ENCODE assay signal across 10 cellular contexts in the genomic region with DNA sequence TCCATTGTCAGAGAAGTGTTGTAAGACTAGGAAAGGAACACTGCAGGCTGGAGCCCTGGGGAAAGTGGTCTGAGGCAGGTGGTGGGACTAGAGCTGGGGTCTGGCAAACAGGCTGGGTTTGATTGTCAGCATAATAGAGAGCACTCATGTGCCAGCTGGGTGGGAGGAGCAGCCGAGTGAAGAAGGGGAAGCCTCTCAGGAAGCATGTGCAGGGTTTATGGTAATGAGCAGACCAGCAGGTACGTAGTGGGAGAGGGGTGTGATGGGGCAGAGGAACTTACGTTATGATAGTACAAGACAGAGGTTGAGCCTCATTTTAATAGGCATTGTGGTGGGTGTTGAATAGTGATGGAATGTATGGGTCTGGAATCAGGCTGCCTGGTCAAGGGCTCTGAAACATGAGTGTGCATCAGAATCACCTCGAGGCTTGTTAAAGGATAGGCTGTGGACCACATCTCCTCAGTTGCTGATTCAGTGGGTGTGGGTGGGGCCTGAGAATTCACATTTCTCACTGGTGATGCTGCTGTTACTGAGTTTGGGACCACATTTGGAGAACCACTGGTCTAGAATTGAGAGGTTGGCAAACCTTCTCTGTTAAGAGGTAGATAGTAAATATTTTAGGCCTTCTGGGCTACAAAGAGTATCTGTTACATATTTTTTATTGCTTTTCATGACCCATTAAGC. TPM values are rescaled to one million over a fixed set of nuclear protein-coding genes. Genes with fewer than 3 reads are reported as not detected.
DNase-seq lines count a peak whose midpoint lies in the region; ATAC-seq and TF ChIP-seq lines count a peak whose summit lies in the region.
"Had no signal": no experiment of that assay in that cellular context is flagged by ENCODE, and none has a peak within 500 bp of the region (broad histone marks: within the 10 kb centered on the region; RNA-seq: fewer than 3 reads in every experiment).

No MANE protein-coding gene starts in this region.

- H3K9me3 ChIP-seq in tibial artery: no peaks in the 10 kb centered on the region
- H3K9me3 ChIP-seq: ascending aorta, gastroesophageal sphincter had no signal

- TF ChIP-seq CTCF in tibial artery (IDR thresholded peaks at IDR 0.05): no peak

- in situ Hi-C loops in G401 (cut with HindIII; ENCODE audit: low sequenced_read_pairs): no loop called here

- no peaks in the 10 kb centered on the region for H3K4me1 ChIP-seq in tibial artery
- H3K4me1 ChIP-seq: ascending aorta had no signal

- intact Hi-C loops in tibial artery (cut with DNase I; ENCODE audit: low total_unique reads): no loop called here

- peaks cover 20% of the 10 kb centered on the region for H3K36me3 Mint-ChIP-seq in activated CD8-positive, alpha-beta memory T cell treated with anti-CD3 and anti-CD28 coated beads, Interleukin-2, amount 10 ng/mL, durations not matched to agents 7 days and 5 days
- H3K36me3 Mint-ChIP-seq in activated naive CD8-positive, alpha-beta T cell treated with anti-CD3 and anti-CD28 coated beads for 36 hours: peaks cover 27% of the 10 kb centered on the region

- H3K27me3 ChIP-seq in tibial artery: no peaks in the 10 kb centered on the region
- H3K27me3 ChIP-seq: ascending aorta, gastroesophageal sphincter had no signal

- H3K4me1 Mint-ChIP-seq in activated CD8-positive, alpha-beta memory T cell treated with anti-CD3 and anti-CD28 coated beads, Interleukin-2, amount 10 ng/mL, durations not matched to agents 7 days and 5 days: peaks cover 81% of the 10 kb centered on the region
- H3K4me1 Mint-ChIP-seq in activated naive CD8-positive, alpha-beta T cell treated with anti-CD3 and anti-CD28 coated beads for 36 hours: peaks cover 90% of the 10 kb centered on the region

- peaks cover 62% of the 10 kb centered on the region for H3K27me3 Mint-ChIP-seq in activated CD8-positive, alpha-beta memory T cell treated with anti-CD3 and anti-CD28 coated beads, Interleukin-2, amount 10 ng/mL, durations not matched to agents 7 days and 5 days
- H3K27me3 Mint-ChIP-seq in activated naive CD8-positive, alpha-beta T cell treated with anti-CD3 and anti-CD28 coated beads for 36 hours: no peaks in the 10 kb centered on the region

- H3K4me3 Mint-ChIP-seq in activated CD8-positive, alpha-beta memory T cell treated with anti-CD3 and anti-CD28 coated beads, Interleukin-2, amount 10 ng/mL, durations not matched to agents 7 days and 5 days: no peak overlapping the region
- H3K4me3 Mint-ChIP-seq in activated naive CD8-positive, alpha-beta T cell treated with anti-CD3 and anti-CD28 coated beads for 36 hours: no peak overlapping the region

- no peak overlapping the region for H3K27ac ChIP-seq in tibial artery
- H3K27ac ChIP-seq: ascending aorta, gastroesophageal sphincter had no signal

- DNase-seq in activated CD8-positive, alpha-beta memory T cell treated with anti-CD3 and anti-CD28 coated beads, Interleukin-2, amount 10 ng/mL, durations not matched to agents 7 days and 5 days: no peak
- DNase-seq in activated CD8-positive, alpha-beta memory T cell treated with anti-CD3 and anti-CD28 coated beads, Interleukin-2, amount 50 U/mL, for 4 hours: no peak
- DNase-seq in NCI-H2171 treated with DMSO at 0.1 percent for 48 hours (lab: John Stamatoyannopoulos, UW): peak; percentile 93
- DNase-seq in activated naive CD8-positive, alpha-beta T cell treated with anti-CD3 and anti-CD28 coated beads for 36 hours: no peak
- DNase-seq in stimulated activated CD8-positive, alpha-beta memory T cell treated with anti-CD3 and anti-CD28 coated beads, Interleukin-2, amount 100 ng/mL, for 48 hours (ENCODE audit: low read depth in 2 of 2): peak; percentile 23 to 65
- no peak for DNase-seq in tibial artery
- no peak for DNase-seq in hypothalamus (lab: John Stamatoyannopoulos, UW)
- no peak for DNase-seq in G401 (ENCODE audit: low spot score)

- CTCF ChIA-PET in activated CD8-positive, alpha-beta memory T cell treated with anti-CD3 and anti-CD28 coated beads, Interleukin-2, amount 10 ng/mL, durations not matched to agents 7 days and 5 days (lab: Charles Lee): interaction anchor here (0.7 to 1.6 kb wide), 5 partner anchors 9 to 160 kb away, joined by 3 to 5 read pairs (median 3); no protein-coding TSS in a partner anchor

- no peak overlapping the region for H3K4me3 ChIP-seq in tibial artery
- H3K4me3 ChIP-seq: ascending aorta, gastroesophageal sphincter had no signal

- no peaks in the 10 kb centered on the region for H3K9me3 Mint-ChIP-seq in activated CD8-positive, alpha-beta memory T cell treated with anti-CD3 and anti-CD28 coated beads, Interleukin-2, amount 10 ng/mL, durations not matched to agents 7 days and 5 days (ENCODE audit: low read depth)
- no peaks in the 10 kb centered on the region for H3K9me3 Mint-ChIP-seq in activated naive CD8-positive, alpha-beta T cell treated with anti-CD3 and anti-CD28 coated beads for 36 hours

- H3K27ac Mint-ChIP-seq in activated CD8-positive, alpha-beta memory T cell treated with anti-CD3 and anti-CD28 coated beads, Interleukin-2, amount 10 ng/mL, durations not matched to agents 7 days and 5 days: no peak overlapping the region
- peak overlapping the region; percentile 55 for H3K27ac Mint-ChIP-seq in activated naive CD8-positive, alpha-beta T cell treated with anti-CD3 and anti-CD28 coated beads for 36 hours

- peak; percentile 34 for ATAC-seq in activated CD8-positive, alpha-beta memory T cell treated with anti-CD3 and anti-CD28 coated beads, Interleukin-2, amount 10 ng/mL, durations not matched to agents 7 days and 5 days
- ATAC-seq: gastroesophageal sphincter had no signal

- H3K36me3 ChIP-seq in tibial artery: no peaks in the 10 kb centered on the region

RNA-seq across cellular contexts. Expression of a gene that starts 1.6 kb away (rescaled TPM):
- 10 to 100 TPM; 40.3 to 43.6 TPM for total RNA-seq in activated CD8-positive, alpha-beta memory T cell treated with anti-CD3 and anti-CD28 coated beads, Interleukin-2, amount 10 ng/mL, durations not matched to agents 7 days and 5 days
- total RNA-seq in activated naive CD8-positive, alpha-beta T cell treated with anti-CD3 and anti-CD28 coated beads for 36 hours: 10 to 100 TPM; 34.0 to 34.5 TPM
- 0.07 and 0.31 TPM in 2 replicates for total RNA-seq in G401 (2014; rRNA removed; shearing (Covaris generic))

Comparison
In these comparisons a context has a peak if more than half of its experiments do, and no peak if none do; other contexts are left out.
1. DNase-seq: peak in NCI-H2171 treated with DMSO at 0.1 percent for 48 hours (single experiment) and stimulated activated CD8-positive, alpha-beta memory T cell treated with anti-CD3 and anti-CD28 coated beads, Interleukin-2, amount 100 ng/mL, for 48 hours (2 of 2); none in activated CD8-positive, alpha-beta memory T cell treated with anti-CD3 and anti-CD28 coated beads, Interleukin-2, amount 10 ng/mL, durations not matched to agents 7 days and 5 days (single experiment), activated CD8-positive, alpha-beta memory T cell treated with anti-CD3 and anti-CD28 coated beads, Interleukin-2, amount 50 U/mL, for 4 hours (single experiment), activated naive CD8-positive, alpha-beta T cell treated with anti-CD3 and anti-CD28 coated beads for 36 hours (single experiment), tibial artery (0 of 2), hypothalamus (0 of 51) and G401 (single experiment).
2. RNA of a gene that starts 1.6 kb away (total RNA-seq): 40.3 to 43.6 TPM in activated CD8-positive, alpha-beta memory T cell treated with anti-CD3 and anti-CD28 coated beads, Interleukin-2, amount 10 ng/mL, durations not matched to agents 7 days and 5 days and 34.0 to 34.5 TPM in activated naive CD8-positive, alpha-beta T cell treated with anti-CD3 and anti-CD28 coated beads for 36 hours; 0.07 to 0.31 TPM in G401; every median in the first group is over 10 times any median in the second.